ENCODE assay signal across 10 cellular contexts in genomic region chr19:1258161-1258492, GRCh38. TPM values are rescaled to one million over a fixed set of nuclear protein-coding genes. Genes with fewer than 3 reads are reported as not detected.
DNase-seq lines count a peak whose midpoint lies in the region; ATAC-seq and TF ChIP-seq lines count a peak whose summit lies in the region.
"Had no signal": no experiment of that assay in that cellular context is flagged by ENCODE, and none has a peak within 500 bp of the region (broad histone marks: within the 10 kb centered on the region; RNA-seq: fewer than 3 reads in every experiment).

No MANE protein-coding gene starts in this region.

- peaks cover 15% of the 10 kb centered on the region for H3K36me3 Mint-ChIP-seq in activated T-cell treated with anti-CD3 and anti-CD28 coated beads, Interleukin-2, amount 50 U/mL, for 4 hours (ENCODE audit: insufficient read depth)
- no peaks in the 10 kb centered on the region for H3K36me3 Mint-ChIP-seq in activated naive CD8-positive, alpha-beta T cell
- peaks cover 14% of the 10 kb centered on the region for H3K36me3 Mint-ChIP-seq in memory B cell

- peaks cover 46% of the 10 kb centered on the region for H3K4me1 ChIP-seq in thymus (ENCODE audit: control insufficient read depth, insufficient read depth, low read length)

- peak overlapping the region; percentile 52 for H3K27ac ChIP-seq in thymus (ENCODE audit: low read depth)
- H3K27ac ChIP-seq: C4-2B had no signal

- no peak overlapping the region for H3K4me3 ChIP-seq in thymus (ENCODE audit: low read length)

- no peak for TF ChIP-seq CTCF in GM10266 (IDR thresholded peaks at IDR 0.05; ENCODE audit: control insufficient read depth, insufficient read depth, low read depth, missing control alignments)

- no peaks in the 10 kb centered on the region for H3K27me3 ChIP-seq in thymus (ENCODE audit: control insufficient read depth, insufficient read depth)

- H3K4me1 Mint-ChIP-seq in activated T-cell treated with anti-CD3 and anti-CD28 coated beads, Interleukin-2, amount 50 U/mL, for 4 hours (ENCODE audit: low read depth) = peaks cover 59% of the 10 kb centered on the region
- H3K4me1 Mint-ChIP-seq in activated naive CD8-positive, alpha-beta T cell (ENCODE audit: low read depth) = peaks cover 50% of the 10 kb centered on the region
- H3K4me1 Mint-ChIP-seq in memory B cell = peaks cover 27% of the 10 kb centered on the region

- H3K36me3 ChIP-seq in thymus (ENCODE audit: control insufficient read depth, insufficient read depth) = peaks cover 46% of the 10 kb centered on the region

- no peak for DNase-seq in activated T-cell treated with anti-CD3 and anti-CD28 coated beads, Interleukin-2, amount 50 U/mL, for 4 hours
- DNase-seq in activated T-cell treated with anti-CD3 and anti-CD28 coated beads for 4 hours = no peak
- DNase-seq in memory B cell (ENCODE audit: low spot score in 2 of 2) = no peak
- DNase-seq in GM10266 (ENCODE audit: extremely low spot score) = no peak
- DNase-seq in stimulated activated naive CD4-positive, alpha-beta T cell treated with Interleukin-2 at 50 U/mL for 16 hours (lab: John Stamatoyannopoulos, UW) = no peak
- no peak for DNase-seq in activated CD8-positive, alpha-beta memory T cell treated with anti-CD3 and anti-CD28 coated beads, Interleukin-2, amount 50 U/mL, for 48 hours
- DNase-seq: stimulated activated CD4-positive, alpha-beta T cell treated with anti-CD3 and anti-CD28 coated beads, Interleukin-4, amount 100 ng/mL, for 24 hours had no signal

- ATAC-seq in activated T-cell treated with anti-CD3 and anti-CD28 coated beads, Interleukin-2, amount 50 U/mL, for 4 hours = no peak
- no peak for ATAC-seq in memory B cell (ENCODE audit: low read depth)

- no peaks in the 10 kb centered on the region for H3K27me3 Mint-ChIP-seq in activated T-cell treated with anti-CD3 and anti-CD28 coated beads, Interleukin-2, amount 50 U/mL, for 4 hours (ENCODE audit: low read depth)
- no peaks in the 10 kb centered on the region for H3K27me3 Mint-ChIP-seq in activated naive CD8-positive, alpha-beta T cell
- H3K27me3 Mint-ChIP-seq in memory B cell = no peaks in the 10 kb centered on the region

- 94% methylated on average over 8 of the region's 8 CpGs for WGBS in thymus

- peak overlapping the region; percentile 57 for H3K4me3 Mint-ChIP-seq in activated T-cell treated with anti-CD3 and anti-CD28 coated beads, Interleukin-2, amount 50 U/mL, for 4 hours
- peak overlapping the region; percentile 61 for H3K4me3 Mint-ChIP-seq in activated naive CD8-positive, alpha-beta T cell
- H3K4me3 Mint-ChIP-seq in memory B cell = peak overlapping the region; percentile 56

- no peaks in the 10 kb centered on the region for H3K9me3 ChIP-seq in thymus (ENCODE audit: control insufficient read depth)

- peak overlapping the region; percentile 50 for H3K27ac Mint-ChIP-seq in activated naive CD8-positive, alpha-beta T cell
- H3K27ac Mint-ChIP-seq in memory B cell = peak overlapping the region; percentile 99

- H3K9me3 Mint-ChIP-seq in activated T-cell treated with anti-CD3 and anti-CD28 coated beads, Interleukin-2, amount 50 U/mL, for 4 hours = no peaks in the 10 kb centered on the region
- H3K9me3 Mint-ChIP-seq in activated naive CD8-positive, alpha-beta T cell (ENCODE audit: low read depth) = no peaks in the 10 kb centered on the region
- H3K9me3 Mint-ChIP-seq in memory B cell = no peaks in the 10 kb centered on the region

RNA-seq across cellular contexts. Expression of gene MIDN, which starts 9.7 kb away (rescaled TPM):
- total RNA-seq in activated T-cell treated with anti-CD3 and anti-CD28 coated beads, Interleukin-2, amount 50 U/mL, for 4 hours = 10 to 100 TPM; 63.2 to 70.0 (median 68.7) TPM
- 55.1 TPM for polyA plus RNA-seq in thymus

RNA-seq across cellular contexts. Expression of gene CIRBP, which starts 11.0 kb away (rescaled TPM):
- total RNA-seq in activated T-cell treated with anti-CD3 and anti-CD28 coated beads, Interleukin-2, amount 50 U/mL, for 4 hours = 100 to 1,000 TPM; 269 to 294 (median 285) TPM
- 693 TPM for polyA plus RNA-seq in thymus

RNA-seq across cellular contexts. Expression of gene ATP5F1D, which starts 16.6 kb away (rescaled TPM):
- total RNA-seq in activated T-cell treated with anti-CD3 and anti-CD28 coated beads, Interleukin-2, amount 50 U/mL, for 4 hours = 100 to 1,000 TPM; 259 to 434 (median 312) TPM
- 150 TPM for polyA plus RNA-seq in thymus

RNA-seq across cellular contexts. Expression of gene FAM174C, which starts 17.2 kb away (rescaled TPM):
- total RNA-seq in activated T-cell treated with anti-CD3 and anti-CD28 coated beads, Interleukin-2, amount 50 U/mL, for 4 hours = 100 to 1,000 TPM; 189 to 199 (median 194) TPM
- 62.2 TPM for polyA plus RNA-seq in thymus

RNA-seq across cellular contexts. Expression of gene CBARP, which starts 20.3 kb away (rescaled TPM):
- 1 to 10 TPM in 2 of 3 donors, under 1 TPM in 1; 0.63 to 1.4 (median 1.1) TPM for total RNA-seq in activated T-cell treated with anti-CD3 and anti-CD28 coated beads, Interleukin-2, amount 50 U/mL, for 4 hours
- 0.37 TPM for polyA plus RNA-seq in thymus
